ENCODE assay signal across 8 cellular contexts in genomic region chr6:4549556-4550226, GRCh38.
"Had no signal": no experiment of that assay in that cellular context is flagged by ENCODE, and none has a peak within 500 bp of the region (broad histone marks: within the 10 kb centered on the region; RNA-seq: fewer than 3 reads in every experiment).

No MANE protein-coding gene starts in this region.

- H3K9me3 ChIP-seq: HAP-1 had no signal

- H3K36me3 ChIP-seq: HAP-1 had no signal

- H3K4me3 ChIP-seq: GM23338, HAP-1 had no signal

- FAIRE-seq: HTR-8/SVneo had no signal

- H3K4me2 ChIP-seq: GM23338, KMS-11 had no signal

- H3K36me3 Mint-ChIP-seq: IgD-negative memory B cell had no signal

- H3K4me1 Mint-ChIP-seq: GM23338 had no signal

- H3K4me1 ChIP-seq: HAP-1 had no signal

- DNase-seq: H7, HFFc6, KBM-7 had no signal

- H2AFZ ChIP-seq: GM23338 had no signal

- H3K27ac Mint-ChIP-seq: GM23338, HFFc6, IgD-negative memory B cell had no signal

- ATAC-seq: GM23338 had no signal

- H3K9ac ChIP-seq: KMS-11 had no signal

- H3K9me3 Mint-ChIP-seq: GM23338, HFFc6 had no signal

- H3K4me3 Mint-ChIP-seq: GM23338, HFFc6, IgD-negative memory B cell had no signal

- H3K27ac ChIP-seq: KMS-11 had no signal
